In the genomic region with DNA sequence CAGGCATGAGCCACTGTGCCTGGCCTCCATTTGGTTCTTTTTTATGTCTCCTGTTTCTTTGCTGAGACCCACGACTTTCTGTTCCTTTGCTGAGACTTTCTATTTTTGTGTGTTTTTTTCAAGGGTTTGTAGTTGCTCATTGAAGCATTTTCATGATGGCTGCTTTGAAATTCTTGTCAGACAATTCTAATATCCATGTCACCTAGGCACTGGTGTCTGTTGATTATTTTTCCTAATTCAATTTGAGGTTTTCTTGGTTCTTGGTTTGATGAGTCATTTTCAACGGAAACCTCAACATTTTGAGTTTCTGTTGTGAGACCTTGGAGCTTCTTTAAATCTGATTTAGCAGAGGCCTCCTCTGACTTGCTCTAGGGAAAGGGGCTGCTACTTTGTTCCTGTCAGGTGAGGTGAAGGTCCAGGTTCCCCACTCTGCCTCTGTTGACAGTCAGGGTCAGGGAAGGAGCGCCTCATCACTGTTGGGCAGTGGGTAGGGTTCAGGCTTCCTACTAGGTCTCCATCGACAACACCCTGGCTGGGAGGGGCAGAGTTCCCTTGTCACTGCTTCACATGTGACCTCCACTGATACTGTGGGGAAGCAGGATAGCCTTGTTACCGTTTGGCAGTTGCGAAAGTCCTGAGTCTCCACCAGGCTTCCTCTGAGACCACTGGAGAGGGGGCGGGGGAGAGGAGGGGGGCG, we compare ENCODE assay signal across 8 cellular contexts.
DNase-seq lines count a peak whose midpoint lies in the region; ATAC-seq and TF ChIP-seq lines count a peak whose summit lies in the region.

No MANE protein-coding gene starts in this region.

- no peaks in the 10 kb centered on the region for H3K9me2 ChIP-seq in SK-N-SH

- peaks cover 0 to 7% of the 10 kb centered on the region in 2 donors for H3K27me3 Mint-ChIP-seq in stimulated activated naive B cell treated with anti-CD40 and anti-IgM and Interleukin-4, amounts not matched to agents 10 μg/mL and 1 μg/mL and 100 μg/mL, for 72 hours

- peaks cover 56% of the 10 kb centered on the region for H3K4me1 ChIP-seq in DND-41 (ENCODE audit: insufficient read depth, low read length)
- peaks cover 13 to 18% of the 10 kb centered on the region in 2 experiments; a peak in 3 of 4 replicates for H3K4me1 ChIP-seq in SK-N-SH (ENCODE audit: control insufficient read depth in 1 of 2, insufficient read depth in 2 of 2, low read depth in 1 of 2, low read length in 1 of 2)
- peaks cover 37% of the 10 kb centered on the region for H3K4me1 ChIP-seq in adipocyte (ENCODE audit: control insufficient read depth, insufficient read depth, low read length)

- H3K27ac ChIP-seq in DND-41 (ENCODE audit: low read length) (peak overlapping the region; percentile 99), SK-N-SH (ENCODE audit: low read depth in 2 of 2, low read length in 1 of 2) (peak overlapping the region; percentile 75 to 98; a peak in 3 of 4 replicates)

- peaks cover 6 to 10% of the 10 kb centered on the region in 2 donors for H3K36me3 Mint-ChIP-seq in stimulated activated naive B cell treated with anti-CD40 and anti-IgM and Interleukin-4, amounts not matched to agents 10 μg/mL and 1 μg/mL and 100 μg/mL, for 72 hours

- H3K79me2 ChIP-seq in DND-41 (ENCODE audit: insufficient read depth, low read length) (no peaks in the 10 kb centered on the region), SK-N-SH (ENCODE audit: insufficient read depth) (no peaks in the 10 kb centered on the region)

- H3K9me3 Mint-ChIP-seq in stimulated activated naive B cell treated with anti-CD40 and anti-IgM and Interleukin-4, amounts not matched to agents 10 μg/mL and 1 μg/mL and 100 μg/mL, for 72 hours = peaks cover 0 to 2% of the 10 kb centered on the region in 2 donors

- POLR2A ChIA-PET in SK-N-SH (lab: Yijun Ruan, JAX) = no interaction called here

- H3K36me3 ChIP-seq in DND-41 (ENCODE audit: insufficient read depth, low read length) (no peaks in the 10 kb centered on the region), SK-N-SH (replicated peaks in 1 of 2; ENCODE audit: control insufficient read depth in 1 of 2, insufficient read depth in 2 of 2, low read length in 1 of 2) (no peaks in the 10 kb centered on the region), adipocyte (ENCODE audit: control insufficient read depth, insufficient read depth, low read length, severe bottlenecking) (no peaks in the 10 kb centered on the region)

- H3K4me3 Mint-ChIP-seq in stimulated activated naive B cell treated with anti-CD40 and anti-IgM and Interleukin-4, amounts not matched to agents 10 μg/mL and 1 μg/mL and 100 μg/mL, for 72 hours = peak overlapping the region; percentile 59 to 69

- peak; percentile 79 for ATAC-seq in DND-41 (ENCODE audit: insufficient read depth, low read depth)
- peak; percentile 52 for ATAC-seq in HG02885 (IDR thresholded peaks at IDR 0.05; ENCODE audit: poor library complexity, unreplicated experiment)
- peak; percentile 76 for ATAC-seq in stimulated activated naive B cell treated with anti-CD40 and anti-IgM and Interleukin-4, amounts not matched to agents 10 μg/mL and 1 μg/mL and 100 μg/mL, for 72 hours (replicated peaks)

- no peaks in the 10 kb centered on the region for H3K9me3 ChIP-seq in DND-41 (ENCODE audit: insufficient read depth, low read length, severe bottlenecking)
- no peaks in the 10 kb centered on the region for H3K9me3 ChIP-seq in SK-N-SH
- H3K9me3 ChIP-seq in adipocyte (ENCODE audit: control insufficient read depth, low read length) = no peaks in the 10 kb centered on the region

- H3F3A ChIP-seq in SK-N-SH (replicated peaks; ENCODE audit: insufficient read depth) = peaks cover 21% of the 10 kb centered on the region

- H2AFZ ChIP-seq in DND-41 (ENCODE audit: low read depth, low read length) (peak overlapping the region; percentile 70), SK-N-SH (ENCODE audit: low read depth) (peak overlapping the region; percentile 50; the same call in 1 of the 2 replicates)

- H3K4me2 ChIP-seq in DND-41 (ENCODE audit: insufficient read depth, low read length) (peak overlapping the region; percentile 71), SK-N-SH (peak overlapping the region; percentile 80; the same call in 1 of the 2 replicates)

- H3K27ac Mint-ChIP-seq in stimulated activated naive B cell treated with anti-CD40 and anti-IgM and Interleukin-4, amounts not matched to agents 10 μg/mL and 1 μg/mL and 100 μg/mL, for 72 hours = peak overlapping the region; percentile 93

- TF ChIP-seq RAD21 in SK-N-SH (IDR thresholded peaks at IDR 0.05; ENCODE audit: low read length) = no peak

- DNase-seq in DND-41 (peak; percentile 87), SK-N-SH (peak; percentile 32), adipocyte (ENCODE audit: low read depth) (peak; percentile 55), kidney tubule cell (ENCODE audit: low spot score) (peak; percentile 38), NCI-H69 (lab: John Stamatoyannopoulos, UW) (no peak), NCI-H2029 (lab: John Stamatoyannopoulos, UW) (no peak)
- peak; percentile 57 for DNase-seq in stimulated activated naive B cell treated with anti-CD40 and anti-IgM and Interleukin-4, amounts not matched to agents 10 μg/mL and 1 μg/mL and 100 μg/mL, for 72 hours

- peak in 1 of 2 experiments; percentile 86; a peak in 1 of 4 replicates for TF ChIP-seq EP300 in SK-N-SH (IDR thresholded peaks at IDR 0.05; ENCODE audit: borderline replicate concordance in 1 of 2, low read depth in 1 of 2, low read length in 1 of 2)

- H3K4me1 Mint-ChIP-seq in stimulated activated naive B cell treated with anti-CD40 and anti-IgM and Interleukin-4, amounts not matched to agents 10 μg/mL and 1 μg/mL and 100 μg/mL, for 72 hours = peaks cover 27 to 52% of the 10 kb centered on the region in 2 donors

- 51% methylated on average over 7 of the region's 8 CpGs for WGBS in SK-N-SH (ENCODE audit: low lambda C conversion rate)

- H4K20me1 ChIP-seq in DND-41 (ENCODE audit: insufficient read depth, low read length) = no peaks in the 10 kb centered on the region
- H4K20me1 ChIP-seq in SK-N-SH (ENCODE audit: insufficient read depth) = no peaks in the 10 kb centered on the region

- CTCF ChIA-PET in SK-N-SH (lab: Yijun Ruan, JAX) = interaction anchor here (4.5 to 9.5 kb wide), 2 partner anchors 12 to 69 kb away, joined by 46 to 82 read pairs; partner anchors contain the start of gene RNF24

- H3K27me3 ChIP-seq in DND-41 (ENCODE audit: insufficient read depth, low read length, poor library complexity) (no peaks in the 10 kb centered on the region), SK-N-SH (ENCODE audit: insufficient read depth) (no peaks in the 10 kb centered on the region), adipocyte (replicated peaks; ENCODE audit: control insufficient read depth, insufficient read depth, low read length) (no peaks in the 10 kb centered on the region)

- TF ChIP-seq CTCF in DND-41 (IDR thresholded peaks at IDR 0.05; ENCODE audit: borderline replicate concordance, extremely low read depth, low read length, poor library complexity, severe bottlenecking) = no peak
- TF ChIP-seq CTCF in SK-N-SH (IDR thresholded peaks at IDR 0.05) = no peak

- peak overlapping the region in 1 of 2 experiments; percentile 48; a peak in 2 of 4 replicates for H3K4me3 ChIP-seq in DND-41 (ENCODE audit: low read depth in 1 of 2, low read length in 2 of 2)
- H3K4me3 ChIP-seq in SK-N-SH (ENCODE audit: low read depth in 2 of 2, low read length in 1 of 2) = no peak overlapping the region; a peak in 1 of 4 replicates
- peak overlapping the region; percentile 8 for H3K4me3 ChIP-seq in adipocyte (ENCODE audit: low read length)

- H3K9ac ChIP-seq in DND-41 (ENCODE audit: low read depth, low read length) = peak overlapping the region; percentile 56
- peak overlapping the region; percentile 70; the same call in 1 of the 2 replicates for H3K9ac ChIP-seq in SK-N-SH
- H3K9ac ChIP-seq in adipocyte (ENCODE audit: low read length) = peak overlapping the region; percentile 57

TF ChIP-seq in SK-N-SH, 30 proteins besides CTCF, POLR2A, EP300 and RAD21 (continues in another document):
- TF ChIP-seq NFIC (IDR thresholded peaks at IDR 0.05; ENCODE audit: borderline replicate concordance) (peak; percentile 65; the same call in 1 of the 2 replicates), SMC3 (IDR thresholded peaks at IDR 0.05; ENCODE audit: low read depth, low read length) (no peak), YY1 (IDR thresholded peaks at IDR 0.05; ENCODE audit: low read depth) (peak; percentile 52; the same call in 1 of the 2 replicates), USF2 (IDR thresholded peaks at IDR 0.05; ENCODE audit: borderline replicate concordance, low read depth, low read length) (no peak), ELF1 (IDR thresholded peaks at IDR 0.05) (no peak), USF1 (IDR thresholded peaks at IDR 0.05; ENCODE audit: borderline replicate concordance, low read depth) (peak; percentile 40; the same call in 1 of the 2 replicates), TEAD4 (IDR thresholded peaks at IDR 0.05; ENCODE audit: borderline replicate concordance, insufficient read depth) (peak; percentile 15; the same call in 1 of the 2 replicates), TCF12 (IDR thresholded peaks at IDR 0.05) (peak; percentile 94), FOSL2 (IDR thresholded peaks at IDR 0.05; ENCODE audit: borderline replicate concordance, low read depth) (peak; percentile 78), JUND (IDR thresholded peaks at IDR 0.05) (peak; percentile 89), POLR2AphosphoS5 (IDR thresholded peaks at IDR 0.05; ENCODE audit: low read depth, low read length) (peak; percentile 38; the same call in 1 of the 2 replicates), MEF2A (IDR thresholded peaks at IDR 0.05; ENCODE audit: borderline replicate concordance, low read depth) (no peak)
- TF ChIP-seq, protein P1, sequence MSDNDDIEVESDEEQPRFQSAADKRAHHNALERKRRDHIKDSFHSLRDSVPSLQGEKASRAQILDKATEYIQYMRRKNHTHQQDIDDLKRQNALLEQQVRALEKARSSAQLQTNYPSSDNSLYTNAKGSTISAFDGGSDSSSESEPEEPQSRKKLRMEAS (IDR thresholded peaks at IDR 0.05; ENCODE audit: low read depth) = 0 out of 2 replicates have a peak, but pooled peaks have one; percentile 16

Comparison
In these comparisons a context has a peak if more than half of its experiments do, and no peak if none do; other contexts are left out.
1. DNase-seq: peak in DND-41 (single experiment), SK-N-SH (single experiment), adipocyte (single experiment), kidney tubule cell (single experiment) and stimulated activated naive B cell treated with anti-CD40 and anti-IgM and Interleukin-4, amounts not matched to agents 10 μg/mL and 1 μg/mL and 100 μg/mL, for 72 hours (single experiment); none in NCI-H69 (single experiment) and NCI-H2029 (single experiment).
2. Peak in every context shown above with its lines, with median percentiles within 50 percentile points of each other: ATAC-seq and H3K9ac ChIP-seq.